Comparison of ENCODE assay signal across 11 cellular contexts in the genomic region with DNA sequence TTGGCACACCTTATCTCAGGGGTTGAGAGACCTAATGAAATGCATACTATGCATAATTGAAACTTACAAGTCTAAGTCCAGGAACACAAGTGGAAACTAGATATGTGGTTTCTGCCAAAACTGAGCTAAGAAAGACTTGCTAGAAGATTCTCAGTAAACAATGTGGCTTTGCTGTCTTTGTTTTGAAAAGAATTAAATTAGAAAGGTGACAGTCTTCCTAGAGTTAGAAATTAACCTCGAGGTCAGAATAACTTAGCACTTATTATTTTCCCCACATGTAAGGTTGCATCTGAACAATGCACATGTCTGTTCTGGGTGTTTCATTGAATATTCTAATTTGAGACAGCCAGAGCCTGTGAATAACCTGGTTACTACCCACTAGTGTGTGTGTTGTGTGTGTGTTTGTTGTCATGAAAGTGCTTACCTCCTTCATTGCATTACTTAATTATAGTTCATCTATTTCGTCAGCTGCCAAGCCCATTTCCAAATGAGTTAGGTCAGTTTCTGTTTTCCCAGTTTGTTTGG. TPM values are rescaled to one million over a fixed set of nuclear protein-coding genes. Genes with fewer than 3 reads are reported as not detected.
A peak's percentile ranks its signal among the peaks of the same experiment; 100 is the strongest.
DNase-seq lines count a peak whose midpoint lies in the region; ATAC-seq and TF ChIP-seq lines count a peak whose summit lies in the region.
"Had no signal": no experiment of that assay in that cellular context is flagged by ENCODE, and none has a peak within 500 bp of the region (broad histone marks: within the 10 kb centered on the region; RNA-seq: fewer than 3 reads in every experiment).

No MANE protein-coding gene starts in this region.

- TF ChIP-seq POLR2A in breast epithelium (IDR thresholded peaks at IDR 0.05): no peak

- TSS peak; percentile 86 for BruUV-seq in MCF 10A (replicated peaks; lab: Mats Ljungman, UMichigan)

- DNase-seq in MCF 10A (ENCODE audit: unreplicated experiment) (peak; percentile 36), breast epithelium (ENCODE audit: low spot score in 2 of 2) (no peak), SW480 (ENCODE audit: low spot score) (peak; percentile 64), inferior parietal cortex (ENCODE audit: extremely low spot score) (no peak), ureter (ENCODE audit: low spot score) (no peak)
- no peak for DNase-seq in activated CD4-positive, alpha-beta T cell treated with anti-CD3 and anti-CD28 coated beads, Interleukin-2, amount 10 ng/mL, durations not matched to agents 24 days and 14 days
- DNase-seq: activated effector memory CD4-positive, alpha-beta T cell treated with Interleukin-2 at 50 U/mL for 16 hours; psoas muscle had no signal

- H3K4me3 ChIP-seq in breast epithelium: no peak overlapping the region

- H3K36me3 Mint-ChIP-seq in MCF 10A (ENCODE audit: insufficient read depth, unreplicated experiment): no peaks in the 10 kb centered on the region
- H3K36me3 Mint-ChIP-seq in activated CD4-positive, alpha-beta T cell treated with anti-CD3 and anti-CD28 coated beads, Interleukin-2, amount 10 ng/mL, durations not matched to agents 24 days and 14 days (ENCODE audit: low read depth): no peaks in the 10 kb centered on the region

- H3K4me1 Mint-ChIP-seq in MCF 10A (ENCODE audit: insufficient read depth, unreplicated experiment): peaks cover 29% of the 10 kb centered on the region
- peaks cover 15% of the 10 kb centered on the region for H3K4me1 Mint-ChIP-seq in activated CD4-positive, alpha-beta T cell treated with anti-CD3 and anti-CD28 coated beads, Interleukin-2, amount 10 ng/mL, durations not matched to agents 24 days and 14 days

- intact Hi-C loops in MCF 10A (cut with micrococcal nuclease): loop anchor here (1.0 kb wide), 1 partner anchor 8 kb away; no protein-coding TSS in a partner anchor
- intact Hi-C loops in breast epithelium (cut with DNase I; ENCODE audit: low total_unique reads): no loop called here
- intact Hi-C loops in activated CD4-positive, alpha-beta T cell treated with anti-CD3 and anti-CD28 coated beads, Interleukin-2, amount 10 ng/mL, durations not matched to agents 24 days and 14 days (cut with micrococcal nuclease): no loop called here

- POLR2A ChIA-PET in MCF 10A (lab: Yijun Ruan, JAX): interaction anchor here (0.6 to 2.9 kb wide), 8 partner anchors 10 to 136 kb away, joined by 3 to 22 read pairs (median 9); partner anchors contain the start of genes AREG and EPGN

- CTCF ChIA-PET in MCF 10A (lab: Yijun Ruan, JAX): interaction anchor here (0.6 to 1.1 kb wide), 4 partner anchors 57 to 165 kb away, joined by 3 to 4 read pairs (median 4); partner anchors contain the start of gene EPGN

- no peak for TF ChIP-seq CTCF in MCF 10A (IDR thresholded peaks at IDR 0.05; ENCODE audit: unreplicated experiment)
- TF ChIP-seq CTCF in breast epithelium (IDR thresholded peaks at IDR 0.05): no peak

- H3K27ac Mint-ChIP-seq in MCF 10A (ENCODE audit: low read depth, unreplicated experiment): peak overlapping the region; percentile 59
- no peak overlapping the region for H3K27ac Mint-ChIP-seq in activated CD4-positive, alpha-beta T cell treated with anti-CD3 and anti-CD28 coated beads, Interleukin-2, amount 10 ng/mL, durations not matched to agents 24 days and 14 days

- peak overlapping the region; percentile 77 for H3K4me3 Mint-ChIP-seq in MCF 10A (ENCODE audit: unreplicated experiment)
- no peak overlapping the region for H3K4me3 Mint-ChIP-seq in activated CD4-positive, alpha-beta T cell treated with anti-CD3 and anti-CD28 coated beads, Interleukin-2, amount 10 ng/mL, durations not matched to agents 24 days and 14 days

- no peaks in the 10 kb centered on the region for H3K36me3 ChIP-seq in breast epithelium

- H3K4me1 ChIP-seq in breast epithelium: no peaks in the 10 kb centered on the region

- H3K27me3 ChIP-seq in breast epithelium: peaks cover 0 to 6% of the 10 kb centered on the region in 2 donors

- H3K27me3 Mint-ChIP-seq in MCF 10A (ENCODE audit: insufficient read depth, unreplicated experiment): no peaks in the 10 kb centered on the region
- H3K27me3 Mint-ChIP-seq in activated CD4-positive, alpha-beta T cell treated with anti-CD3 and anti-CD28 coated beads, Interleukin-2, amount 10 ng/mL, durations not matched to agents 24 days and 14 days: peaks cover 41% of the 10 kb centered on the region

- no peak overlapping the region for H3K27ac ChIP-seq in breast epithelium
- H3K27ac ChIP-seq: psoas muscle had no signal

- no peaks in the 10 kb centered on the region for H3K9me3 Mint-ChIP-seq in MCF 10A (ENCODE audit: unreplicated experiment)
- no peaks in the 10 kb centered on the region for H3K9me3 Mint-ChIP-seq in activated CD4-positive, alpha-beta T cell treated with anti-CD3 and anti-CD28 coated beads, Interleukin-2, amount 10 ng/mL, durations not matched to agents 24 days and 14 days

- ATAC-seq in HG02970 (IDR thresholded peaks at IDR 0.05; ENCODE audit: low FRiP score, unreplicated experiment): peak; percentile 45
- no peak for ATAC-seq in HG03469 (IDR thresholded peaks at IDR 0.05; ENCODE audit: unreplicated experiment)
- ATAC-seq: psoas muscle had no signal

- H3K9me3 ChIP-seq in breast epithelium: no peaks in the 10 kb centered on the region
- H3K9me3 ChIP-seq: psoas muscle had no signal

RNA-seq across cellular contexts. Expression of gene EREG, which starts 1.5 kb away (rescaled TPM):
- 28.3 and 34.0 TPM in 2 replicates for total RNA-seq in MCF 10A (2022)
- 1 to 10 TPM in 2 of 3 donors, under 1 TPM in 1; 0.80 to 7.6 (median 3.3) TPM for total RNA-seq in breast epithelium
- total RNA-seq in ureter: 0.65 TPM
- total RNA-seq in activated CD4-positive, alpha-beta T cell treated with anti-CD3 and anti-CD28 coated beads, Interleukin-2, amount 10 ng/mL, durations not matched to agents 24 days and 14 days: not detected in 2 replicates
- total RNA-seq: T-helper 1 cell treated with Interleukin-12 subunit alpha and Interleukin-12 subunit beta and Interleukin-4 antibody, amounts not matched to agents 30 ng/mL and 1 ng/mL, for 36 hours had no signal

RNA-seq across cellular contexts. Expression of gene EPGN, which starts 58.2 kb away (rescaled TPM):
- total RNA-seq in MCF 10A (2022): 96.9 and 129 TPM in 2 replicates
- total RNA-seq in breast epithelium: 1 to 10 TPM in 1 of 3 donors, under 1 TPM in 1, not detected in 1; 0.33 to 2.0 TPM
- 0.96 TPM for total RNA-seq in ureter
- total RNA-seq in activated CD4-positive, alpha-beta T cell treated with anti-CD3 and anti-CD28 coated beads, Interleukin-2, amount 10 ng/mL, durations not matched to agents 24 days and 14 days: not detected in 2 replicates
- total RNA-seq: T-helper 1 cell treated with Interleukin-12 subunit alpha and Interleukin-12 subunit beta and Interleukin-4 antibody, amounts not matched to agents 30 ng/mL and 1 ng/mL, for 36 hours had no signal

Comparison
In these comparisons a context has a peak if more than half of its experiments do, and no peak if none do; other contexts are left out.
1. DNase-seq: peak in MCF 10A (single experiment) and SW480 (single experiment); none in breast epithelium (0 of 2), inferior parietal cortex (single experiment), ureter (single experiment) and activated CD4-positive, alpha-beta T cell treated with anti-CD3 and anti-CD28 coated beads, Interleukin-2, amount 10 ng/mL, durations not matched to agents 24 days and 14 days (single experiment).
2. RNA of gene EPGN, which starts 58.2 kb away (total RNA-seq): 96.9 to 129 TPM in MCF 10A; 0.96 TPM in ureter (single experiment), 0.33 to 2.0 TPM in breast epithelium and not detected in activated CD4-positive, alpha-beta T cell treated with anti-CD3 and anti-CD28 coated beads, Interleukin-2, amount 10 ng/mL, durations not matched to agents 24 days and 14 days; every median in the first group is over 10 times any median in the second.